Comparison of ENCODE assay signal across 9 cellular contexts in genomic region chr2:74740395-74741075, GRCh38.
DNase-seq lines count a peak whose midpoint lies in the region; ATAC-seq, FAIRE-seq and TF ChIP-seq lines count a peak whose summit lies in the region.
"Had no signal": no experiment of that assay in that cellular context is flagged by ENCODE, and none has a peak within 500 bp of the region (broad histone marks: within the 10 kb centered on the region; RNA-seq: fewer than 3 reads in every experiment).

No MANE protein-coding gene starts in this region.

- H3K27me3 ChIP-seq in gastrocnemius medialis: no peaks in the 10 kb centered on the region

- peak; percentile 93 for FAIRE-seq in H54 (lab: Jason Lieb, UNC)
- FAIRE-seq: endometrium had no signal

- H3K4me3 ChIP-seq in foreskin fibroblast (ENCODE audit: low read depth in 1 of 2, low read length in 2 of 2): no peak overlapping the region
- no peak overlapping the region for H3K4me3 ChIP-seq in gastrocnemius medialis

- H3K9me3 Mint-ChIP-seq in activated naive CD4-positive, alpha-beta T cell treated with anti-CD3 and anti-CD28 coated beads for 36 hours: peaks cover 9% of the 10 kb centered on the region

- in situ Hi-C loops in gastrocnemius medialis (cut with MboI; ENCODE audit: low sequenced_read_pairs in 4 of 4): no loop called here

- no peaks in the 10 kb centered on the region for H3K9me3 ChIP-seq in gastrocnemius medialis

- CTCF ChIA-PET in activated naive CD4-positive, alpha-beta T cell treated with anti-CD3 and anti-CD28 coated beads for 36 hours (lab: Charles Lee): no interaction called here

- peaks cover 3% of the 10 kb centered on the region for H3K4me1 Mint-ChIP-seq in activated naive CD4-positive, alpha-beta T cell treated with anti-CD3 and anti-CD28 coated beads for 36 hours (ENCODE audit: low read depth)

- DNase-seq in H54 (ENCODE audit: insufficient read length, low spot score) (peak; percentile 75), SIG-M5 (lab: John Stamatoyannopoulos, UW) (peak; percentile 62), foreskin fibroblast (peak; percentile 95 to 98), gastrocnemius medialis (peak; percentile 60 to 71), T-helper 1 cell (no peak), NCI-H1694 (lab: John Stamatoyannopoulos, UW) (no peak)
- no peak for DNase-seq in activated naive CD4-positive, alpha-beta T cell treated with anti-CD3 and anti-CD28 coated beads for 36 hours

- intact Hi-C loops in gastrocnemius medialis (cut with DNase I; ENCODE audit: low total_unique reads): no loop called here
- intact Hi-C loops in activated naive CD4-positive, alpha-beta T cell treated with anti-CD3 and anti-CD28 coated beads for 36 hours (cut with micrococcal nuclease): no loop called here

- ATAC-seq in gastrocnemius medialis (peak; percentile 95 to 96), GM19455 (IDR thresholded peaks at IDR 0.05; ENCODE audit: unreplicated experiment) (no peak)

- no peak overlapping the region for H3K27ac Mint-ChIP-seq in activated naive CD4-positive, alpha-beta T cell treated with anti-CD3 and anti-CD28 coated beads for 36 hours

- TF ChIP-seq CTCF in foreskin fibroblast (IDR thresholded peaks at IDR 0.05; ENCODE audit: low read depth, low read length) (no peak), gastrocnemius medialis (IDR thresholded peaks at IDR 0.05 in 4 of 5, conservative IDR thresholded peaks at IDR 0.05 in 1 of 5) (no peak)

- TF ChIP-seq POLR2A in H54 (IDR thresholded peaks at IDR 0.05; ENCODE audit: low read depth, low read length) (no peak), gastrocnemius medialis (IDR thresholded peaks at IDR 0.05) (no peak)

- H3K36me3 Mint-ChIP-seq in activated naive CD4-positive, alpha-beta T cell treated with anti-CD3 and anti-CD28 coated beads for 36 hours (ENCODE audit: low read depth): peaks cover 8% of the 10 kb centered on the region

- peaks cover 4 to 5% of the 10 kb centered on the region in 2 donors for H3K4me1 ChIP-seq in gastrocnemius medialis

- no peak overlapping the region for H3K4me3 Mint-ChIP-seq in activated naive CD4-positive, alpha-beta T cell treated with anti-CD3 and anti-CD28 coated beads for 36 hours

- H3K27ac ChIP-seq in gastrocnemius medialis: peak overlapping the region in 2 of 4 donors; percentile 38 to 73

- peaks cover 2% of the 10 kb centered on the region for H3K27me3 Mint-ChIP-seq in activated naive CD4-positive, alpha-beta T cell treated with anti-CD3 and anti-CD28 coated beads for 36 hours (ENCODE audit: low read depth)

- H3K36me3 ChIP-seq in gastrocnemius medialis: no peaks in the 10 kb centered on the region

Comparison
In these comparisons a context has a peak if more than half of its experiments do, and no peak if none do; other contexts are left out.
1. DNase-seq: peak in H54 (single experiment), SIG-M5 (single experiment), foreskin fibroblast (2 of 2) and gastrocnemius medialis (2 of 2); none in activated naive CD4-positive, alpha-beta T cell treated with anti-CD3 and anti-CD28 coated beads for 36 hours (single experiment), T-helper 1 cell (0 of 5) and NCI-H1694 (single experiment).